Comparison of ENCODE assay signal across 3 cellular contexts in genomic region chr19:7331446-7331845, GRCh38.
TF ChIP-seq lines count a peak whose summit lies in the region.

No MANE protein-coding gene starts in this region.

TF ChIP-seq in HepG2, 621 proteins besides CTCF, POLR2A, EP300 and RAD21:
- TF ChIP-seq BRCA1 (CRISPR knock-in tag; IDR thresholded peaks at IDR 0.05) (no peak), RFX1 (IDR thresholded peaks at IDR 0.05) (no peak), CREB1 (IDR thresholded peaks at IDR 0.05) (peak; percentile 96), CREB1 (CRISPR knock-in tag; IDR thresholded peaks at IDR 0.05) (no peak)
- TF ChIP-seq, protein P1, sequence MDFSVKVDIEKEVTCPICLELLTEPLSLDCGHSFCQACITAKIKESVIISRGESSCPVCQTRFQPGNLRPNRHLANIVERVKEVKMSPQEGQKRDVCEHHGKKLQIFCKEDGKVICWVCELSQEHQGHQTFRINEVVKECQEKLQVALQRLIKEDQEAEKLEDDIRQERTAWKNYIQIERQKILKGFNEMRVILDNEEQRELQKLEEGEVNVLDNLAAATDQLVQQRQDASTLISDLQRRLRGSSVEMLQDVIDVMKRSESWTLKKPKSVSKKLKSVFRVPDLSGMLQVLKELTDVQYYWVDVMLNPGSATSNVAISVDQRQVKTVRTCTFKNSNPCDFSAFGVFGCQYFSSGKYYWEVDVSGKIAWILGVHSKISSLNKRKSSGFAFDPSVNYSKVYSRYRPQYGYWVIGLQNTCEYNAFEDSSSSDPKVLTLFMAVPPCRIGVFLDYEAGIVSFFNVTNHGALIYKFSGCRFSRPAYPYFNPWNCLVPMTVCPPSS (IDR thresholded peaks at IDR 0.05): 0 out of 2 replicates have a peak, but pooled peaks have one; percentile 18

TF ChIP-seq in IMR-90, 13 proteins besides CTCF, POLR2A, EP300 and RAD21:
- TF ChIP-seq FOS (IDR thresholded peaks at IDR 0.05; ENCODE audit: low read depth, low read length) (no peak), USF2 (IDR thresholded peaks at IDR 0.05; ENCODE audit: low read depth, low read length) (no peak), CHD1 (IDR thresholded peaks at IDR 0.05; ENCODE audit: low read depth, low read length) (no peak), MAFK (IDR thresholded peaks at IDR 0.05; ENCODE audit: low read depth, low read length) (no peak), BHLHE40 (IDR thresholded peaks at IDR 0.05; ENCODE audit: low read depth, low read length) (no peak), MAZ (IDR thresholded peaks at IDR 0.05; ENCODE audit: borderline replicate concordance, low read depth, low read length) (no peak), CEBPB (IDR thresholded peaks at IDR 0.05; ENCODE audit: low read depth, low read length) (no peak), RFX5 (IDR thresholded peaks at IDR 0.05; ENCODE audit: low read depth, low read length) (no peak)

TF ChIP-seq in K562, 482 proteins besides CTCF, POLR2A, EP300 and RAD21:
- TF ChIP-seq DACH1 (IDR thresholded peaks at IDR 0.05; ENCODE audit: partially characterized antibody) (peak; percentile 23), EHMT2 (IDR thresholded peaks at IDR 0.05) (peak; percentile 43; the same call in 1 of the 2 replicates), MLLT1 (IDR thresholded peaks at IDR 0.05) (peak in 1 of 2 experiments; percentile 19; a peak in 1 of 4 replicates), BCL6 (CRISPR knock-in tag; IDR thresholded peaks at IDR 0.05) (no peak), DMBX1 (CRISPR knock-in tag; IDR thresholded peaks at IDR 0.05; ENCODE audit: borderline replicate concordance) (no peak), KLF16 (IDR thresholded peaks at IDR 0.05) (no peak), HDAC1 (IDR thresholded peaks at IDR 0.05) (peak in 1 of 2 experiments; percentile 61; a peak in 1 of 4 replicates), KDM1A (IDR thresholded peaks at IDR 0.05) (peak in 1 of 2 experiments; percentile 37; a peak in 1 of 4 replicates), SNRNP70 (optimal IDR thresholded peaks at IDR 0.05; ENCODE audit: low read depth, low read length) (no peak)
